Comparison of ENCODE assay signal across 11 cellular contexts in the genomic region with DNA sequence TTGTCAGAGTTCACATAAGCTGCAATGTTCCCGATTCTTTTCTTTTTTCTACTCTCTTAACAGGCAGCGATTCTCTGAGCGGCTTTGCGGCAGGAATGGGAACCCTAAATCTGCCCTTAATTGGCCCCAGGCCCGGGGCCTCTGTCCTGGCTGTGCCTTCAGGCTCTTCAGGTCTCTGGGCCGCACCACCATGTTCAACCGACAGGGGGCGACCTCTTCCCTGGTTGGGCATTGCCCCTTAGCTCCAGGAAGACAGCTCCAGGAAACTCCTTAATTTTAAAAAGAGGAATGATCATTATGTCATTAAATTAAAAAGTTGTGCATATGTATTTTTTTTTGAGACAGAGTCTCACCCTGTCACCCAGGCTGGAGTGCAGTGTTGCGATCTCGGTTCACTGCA. TPM values are rescaled to one million over a fixed set of nuclear protein-coding genes. Genes with fewer than 3 reads are reported as not detected.
DNase-seq lines count a peak whose midpoint lies in the region; ATAC-seq and TF ChIP-seq lines count a peak whose summit lies in the region.
"Had no signal": no experiment of that assay in that cellular context is flagged by ENCODE, and none has a peak within 500 bp of the region (broad histone marks: within the 10 kb centered on the region; RNA-seq: fewer than 3 reads in every experiment).

No MANE protein-coding gene starts in this region.

- peaks cover 3% of the 10 kb centered on the region for H3K36me3 Mint-ChIP-seq in chondrocyte (ENCODE audit: low read depth)

- H3K4me3 Mint-ChIP-seq in chondrocyte (ENCODE audit: unreplicated experiment), result no peak overlapping the region

- DNase-seq in GM12865 (ENCODE audit: low read depth) (peak; percentile 11), OCI-M1 (lab: John Stamatoyannopoulos, UW) (peak; percentile 25), chondrocyte (ENCODE audit: low spot score) (no peak), NCI-H446 treated with DMSO at 0.1 percent for 48 hours (lab: John Stamatoyannopoulos, UW) (no peak), A172 (ENCODE audit: low spot score) (no peak)
- DNase-seq in stimulated activated CD4-positive, alpha-beta T cell treated with anti-CD3 and anti-CD28 coated beads, Interleukin-2, amount 100 ng/mL, for 48 hours, result peak; percentile 47 to 55
- DNase-seq: body of pancreas had no signal

- TF ChIP-seq CTCF in GM12865 (IDR thresholded peaks at IDR 0.05; ENCODE audit: insufficient read depth, low read depth, low read length, missing control alignments) (peak; percentile 38), chondrocyte (IDR thresholded peaks at IDR 0.05) (peak; percentile 29)

- peaks cover 3% of the 10 kb centered on the region for H3K4me1 Mint-ChIP-seq in chondrocyte (ENCODE audit: low read depth)

- ATAC-seq in GM18909 (IDR thresholded peaks at IDR 0.05; ENCODE audit: poor library complexity, unreplicated experiment), result no peak
- ATAC-seq in HG03039 (IDR thresholded peaks at IDR 0.05; ENCODE audit: unreplicated experiment), result no peak
- ATAC-seq: body of pancreas, left colon had no signal

- peaks cover 18% of the 10 kb centered on the region for H3K9me3 Mint-ChIP-seq in chondrocyte (ENCODE audit: low read depth)

- H3K4me3 ChIP-seq in GM12865 (ENCODE audit: low read depth, low read length), result no peak overlapping the region
- H3K4me3 ChIP-seq: body of pancreas, SK-N-MC had no signal

- H3K27ac Mint-ChIP-seq in chondrocyte (ENCODE audit: unreplicated experiment), result no peak overlapping the region

- peaks cover 34% of the 10 kb centered on the region for H3K27me3 Mint-ChIP-seq in chondrocyte (ENCODE audit: low read depth)

RNA-seq across cellular contexts. Expression of a gene that starts 20.3 kb away (rescaled TPM):
- total RNA-seq in chondrocyte, result not detected in 3 replicates
- not detected in 2 replicates for total RNA-seq in A172 (2014; rRNA removed; shearing (Covaris generic))
- total RNA-seq: left colon had no signal

Comparison
In these comparisons a context has a peak if more than half of its experiments do, and no peak if none do; other contexts are left out.
1. DNase-seq: peak in GM12865 (single experiment), OCI-M1 (single experiment) and stimulated activated CD4-positive, alpha-beta T cell treated with anti-CD3 and anti-CD28 coated beads, Interleukin-2, amount 100 ng/mL, for 48 hours (2 of 2); none in chondrocyte (single experiment), NCI-H446 treated with DMSO at 0.1 percent for 48 hours (single experiment) and A172 (single experiment).